20 cellular contexts compared by ENCODE assay signal in the genomic region with DNA sequence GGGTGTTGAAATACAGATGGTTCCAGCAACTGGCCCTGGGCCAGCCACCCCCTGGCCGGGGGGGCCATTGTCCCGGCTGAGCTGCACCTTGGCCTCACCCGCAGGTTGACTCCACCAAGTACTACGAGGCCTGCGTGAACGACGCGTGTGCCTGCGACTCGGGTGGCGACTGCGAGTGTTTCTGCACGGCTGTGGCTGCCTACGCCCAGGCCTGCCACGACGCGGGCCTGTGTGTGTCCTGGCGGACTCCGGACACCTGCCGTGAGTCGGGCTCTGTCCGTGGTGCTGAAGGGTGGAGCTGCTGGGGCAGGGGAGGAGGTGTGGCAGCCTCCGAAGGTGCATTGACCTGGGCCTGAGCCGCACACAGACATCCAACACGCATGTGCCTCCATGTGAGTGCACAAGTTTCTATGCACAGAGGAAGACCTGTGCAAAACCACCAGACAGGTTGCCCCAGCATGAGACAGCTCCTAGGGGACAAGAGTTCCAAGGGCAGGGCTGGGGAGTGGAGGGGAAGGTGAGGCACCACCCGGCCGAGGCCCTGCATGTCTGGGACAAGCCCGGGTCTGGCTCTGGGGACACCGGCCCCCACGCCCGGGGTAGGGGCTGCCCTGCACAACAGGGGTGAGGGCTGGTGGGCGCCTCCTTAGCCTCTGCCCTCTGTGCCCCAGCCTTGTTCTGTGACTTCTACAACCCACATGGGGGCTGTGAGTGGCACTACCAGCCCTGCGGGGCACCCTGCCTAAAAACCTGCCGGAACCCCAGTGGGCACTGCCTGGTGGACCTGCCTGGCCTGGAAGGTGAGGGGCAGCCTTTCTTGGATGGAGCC. TPM values are rescaled to one million over a fixed set of nuclear protein-coding genes. Genes with fewer than 3 reads are reported as not detected.
DNase-seq lines count a peak whose midpoint lies in the region; ATAC-seq, FAIRE-seq and TF ChIP-seq lines count a peak whose summit lies in the region.
"Had no signal": no experiment of that assay in that cellular context is flagged by ENCODE, and none has a peak within 500 bp of the region (broad histone marks: within the 10 kb centered on the region; RNA-seq: fewer than 3 reads in every experiment).

No MANE protein-coding gene starts in this region.

- DNase-seq in T47D (ENCODE audit: low read depth in 1 of 2, low spot score in 1 of 2) (peak; percentile 85 to 89), MCF 10A (ENCODE audit: unreplicated experiment) (no peak), WTC11 (ENCODE audit: low spot score) (peak; percentile 81), left lung (no peak), urothelium cell line (ENCODE audit: low spot score) (peak; percentile 49), dedifferentiated amniotic fluid mesenchymal stem cell (ENCODE audit: extremely low spot score) (no peak), smooth muscle cell (lab: John Stamatoyannopoulos, UW; ENCODE audit: unreplicated experiment) (no peak)
- DNase-seq: CD4-positive, CD25-positive, alpha-beta regulatory T cell; cerebellar nuclear complex; kidney glomerular epithelial cell; naive thymus-derived CD4-positive, alpha-beta T cell; NCI-H1092; retina; stimulated activated CD4-positive, alpha-beta T cell treated with anti-CD3 and anti-CD28 coated beads, Interleukin-2, amount 100 ng/mL, for 48 hours; WERI-Rb-1 had no signal

- H3K4me3 Mint-ChIP-seq in MCF 10A (ENCODE audit: unreplicated experiment) (no peak overlapping the region), WTC11 (no peak overlapping the region)
- H3K4me3 Mint-ChIP-seq: CD4-positive, CD25-positive, alpha-beta regulatory T cell; naive thymus-derived CD4-positive, alpha-beta T cell had no signal

- no peaks in the 10 kb centered on the region for H3K27me3 Mint-ChIP-seq in MCF 10A (ENCODE audit: insufficient read depth, unreplicated experiment)
- H3K27me3 Mint-ChIP-seq in WTC11 (ENCODE audit: low read depth): 0 out of 2 replicates have a peak, but pooled peaks cover 4% of the 10 kb centered on the region
- H3K27me3 Mint-ChIP-seq: CD4-positive, CD25-positive, alpha-beta regulatory T cell; naive thymus-derived CD4-positive, alpha-beta T cell had no signal

- no peaks in the 10 kb centered on the region for H3F3A ChIP-seq in smooth muscle cell (ENCODE audit: low read depth)

- H3K36me3 ChIP-seq in left lung (no peaks in the 10 kb centered on the region), smooth muscle cell (ENCODE audit: low read depth) (no peaks in the 10 kb centered on the region)
- H3K36me3 ChIP-seq: upper lobe of left lung, WERI-Rb-1 had no signal

- no TSS peak for BruUV-seq in MCF 10A (replicated peaks; lab: Mats Ljungman, UMichigan)

- CTCF ChIA-PET in MCF 10A (lab: Yijun Ruan, JAX) (no interaction called here), WTC11 (lab: Charles Lee) (no interaction called here)

- H3K4me1 Mint-ChIP-seq in MCF 10A (ENCODE audit: insufficient read depth, unreplicated experiment) (no peaks in the 10 kb centered on the region), WTC11 (no peaks in the 10 kb centered on the region)
- H3K4me1 Mint-ChIP-seq: CD4-positive, CD25-positive, alpha-beta regulatory T cell; naive thymus-derived CD4-positive, alpha-beta T cell had no signal

- H3K27ac Mint-ChIP-seq in MCF 10A (ENCODE audit: low read depth, unreplicated experiment): no peak overlapping the region
- H3K27ac Mint-ChIP-seq in WTC11: no peak overlapping the region
- H3K27ac Mint-ChIP-seq: CD4-positive, CD25-positive, alpha-beta regulatory T cell had no signal

- no peak overlapping the region for H3K9ac ChIP-seq in smooth muscle cell (ENCODE audit: low read depth)

- H3K27ac ChIP-seq in left lung: no peak overlapping the region
- no peak overlapping the region for H3K27ac ChIP-seq in smooth muscle cell (ENCODE audit: low read depth)
- H3K27ac ChIP-seq: epithelial cell of prostate, upper lobe of left lung, WERI-Rb-1 had no signal

- no peak overlapping the region for H3K4me3 ChIP-seq in left lung
- no peak overlapping the region for H3K4me3 ChIP-seq in smooth muscle cell
- H3K4me3 ChIP-seq: upper lobe of left lung had no signal

- no peaks in the 10 kb centered on the region for H4K20me1 ChIP-seq in smooth muscle cell (ENCODE audit: low read depth)

- no peaks in the 10 kb centered on the region for H3K4me1 ChIP-seq in left lung
- no peaks in the 10 kb centered on the region for H3K4me1 ChIP-seq in smooth muscle cell (ENCODE audit: low read depth)
- H3K4me1 ChIP-seq: upper lobe of left lung had no signal

- POLR2A ChIA-PET in MCF 10A (lab: Yijun Ruan, JAX): no interaction called here
- POLR2A ChIA-PET in WTC11 (lab: Charles Lee): no interaction called here

- ATAC-seq in WTC11 (peak; percentile 80), left lung (peak; percentile 74), GM19467 (IDR thresholded peaks at IDR 0.05; ENCODE audit: unreplicated experiment) (no peak)
- ATAC-seq: naive thymus-derived CD4-positive, alpha-beta T cell had no signal

- H3K9me3 ChIP-seq in left lung (peaks cover 0 to 11% of the 10 kb centered on the region in 2 donors), smooth muscle cell (replicated peaks; ENCODE audit: low read depth) (no peaks in the 10 kb centered on the region)
- H3K9me3 ChIP-seq: upper lobe of left lung had no signal

- H2AFZ ChIP-seq in smooth muscle cell (ENCODE audit: low read depth): no peak overlapping the region

- H3K27me3 ChIP-seq in left lung (no peaks in the 10 kb centered on the region), smooth muscle cell (ENCODE audit: low read depth) (no peaks in the 10 kb centered on the region)
- H3K27me3 ChIP-seq: upper lobe of left lung had no signal

- no peaks in the 10 kb centered on the region for H3K79me2 ChIP-seq in smooth muscle cell (ENCODE audit: low read depth)

- H3K4me2 ChIP-seq in smooth muscle cell: no peak overlapping the region

- in situ Hi-C loops in T47D (cut with HindIII; ENCODE audit: low pct_unique_long_range_greater_than_20kb, low sequenced_read_pairs): no loop called here

- no peak for FAIRE-seq in urothelium cell line (lab: Jason Lieb, UNC)
- FAIRE-seq: G401.6 had no signal

- 76% methylated on average over 34 of the region's 34 CpGs for WGBS in smooth muscle cell (ENCODE audit: low lambda C conversion rate)

- no peaks in the 10 kb centered on the region for H3K9me3 Mint-ChIP-seq in MCF 10A (ENCODE audit: unreplicated experiment)
- H3K9me3 Mint-ChIP-seq in WTC11: peaks cover 15% of the 10 kb centered on the region

- TF ChIP-seq CTCF in MCF 10A (IDR thresholded peaks at IDR 0.05; ENCODE audit: unreplicated experiment): no peak
- TF ChIP-seq CTCF in WTC11 (IDR thresholded peaks at IDR 0.05): no peak
- no peak for TF ChIP-seq CTCF in left lung (IDR thresholded peaks at IDR 0.05)
- no peak for TF ChIP-seq CTCF in smooth muscle cell (IDR thresholded peaks at IDR 0.05; ENCODE audit: borderline replicate concordance, insufficient read depth, poor library complexity, severe bottlenecking)

- intact Hi-C loops in MCF 10A (cut with micrococcal nuclease) (no loop called here), left lung (cut with DNase I) (no loop called here)

- H3K36me3 Mint-ChIP-seq in MCF 10A (ENCODE audit: insufficient read depth, unreplicated experiment) (no peaks in the 10 kb centered on the region), WTC11 (peaks cover 10% of the 10 kb centered on the region)
- H3K36me3 Mint-ChIP-seq: CD4-positive, CD25-positive, alpha-beta regulatory T cell; naive thymus-derived CD4-positive, alpha-beta T cell had no signal

TF ChIP-seq in WTC11, 78 proteins besides CTCF, POLR2A, EP300 and RAD21 (continues in another document):
- TF ChIP-seq, protein P1, sequence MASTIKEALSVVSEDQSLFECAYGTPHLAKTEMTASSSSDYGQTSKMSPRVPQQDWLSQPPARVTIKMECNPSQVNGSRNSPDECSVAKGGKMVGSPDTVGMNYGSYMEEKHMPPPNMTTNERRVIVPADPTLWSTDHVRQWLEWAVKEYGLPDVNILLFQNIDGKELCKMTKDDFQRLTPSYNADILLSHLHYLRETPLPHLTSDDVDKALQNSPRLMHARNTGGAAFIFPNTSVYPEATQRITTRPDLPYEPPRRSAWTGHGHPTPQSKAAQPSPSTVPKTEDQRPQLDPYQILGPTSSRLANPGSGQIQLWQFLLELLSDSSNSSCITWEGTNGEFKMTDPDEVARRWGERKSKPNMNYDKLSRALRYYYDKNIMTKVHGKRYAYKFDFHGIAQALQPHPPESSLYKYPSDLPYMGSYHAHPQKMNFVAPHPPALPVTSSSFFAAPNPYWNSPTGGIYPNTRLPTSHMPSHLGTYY (CRISPR knock-in tag; IDR thresholded peaks at IDR 0.05): no peak
- TF ChIP-seq ZNF219 (CRISPR knock-in tag; IDR thresholded peaks at IDR 0.05; ENCODE audit: borderline replicate concordance): peak; percentile 72; the same call in 1 of the 2 replicates
- TF ChIP-seq, protein P2, sequence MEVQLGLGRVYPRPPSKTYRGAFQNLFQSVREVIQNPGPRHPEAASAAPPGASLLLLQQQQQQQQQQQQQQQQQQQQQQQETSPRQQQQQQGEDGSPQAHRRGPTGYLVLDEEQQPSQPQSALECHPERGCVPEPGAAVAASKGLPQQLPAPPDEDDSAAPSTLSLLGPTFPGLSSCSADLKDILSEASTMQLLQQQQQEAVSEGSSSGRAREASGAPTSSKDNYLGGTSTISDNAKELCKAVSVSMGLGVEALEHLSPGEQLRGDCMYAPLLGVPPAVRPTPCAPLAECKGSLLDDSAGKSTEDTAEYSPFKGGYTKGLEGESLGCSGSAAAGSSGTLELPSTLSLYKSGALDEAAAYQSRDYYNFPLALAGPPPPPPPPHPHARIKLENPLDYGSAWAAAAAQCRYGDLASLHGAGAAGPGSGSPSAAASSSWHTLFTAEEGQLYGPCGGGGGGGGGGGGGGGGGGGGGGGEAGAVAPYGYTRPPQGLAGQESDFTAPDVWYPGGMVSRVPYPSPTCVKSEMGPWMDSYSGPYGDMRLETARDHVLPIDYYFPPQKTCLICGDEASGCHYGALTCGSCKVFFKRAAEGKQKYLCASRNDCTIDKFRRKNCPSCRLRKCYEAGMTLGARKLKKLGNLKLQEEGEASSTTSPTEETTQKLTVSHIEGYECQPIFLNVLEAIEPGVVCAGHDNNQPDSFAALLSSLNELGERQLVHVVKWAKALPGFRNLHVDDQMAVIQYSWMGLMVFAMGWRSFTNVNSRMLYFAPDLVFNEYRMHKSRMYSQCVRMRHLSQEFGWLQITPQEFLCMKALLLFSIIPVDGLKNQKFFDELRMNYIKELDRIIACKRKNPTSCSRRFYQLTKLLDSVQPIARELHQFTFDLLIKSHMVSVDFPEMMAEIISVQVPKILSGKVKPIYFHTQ (CRISPR knock-in tag; IDR thresholded peaks at IDR 0.05): no peak
- TF ChIP-seq TEAD4 (CRISPR knock-in tag; IDR thresholded peaks at IDR 0.05): no peak

RNA-seq across cellular contexts. Expression of a gene that starts 16.1 kb away (rescaled TPM):
- total RNA-seq in MCF 10A (2022) (not detected in 2 replicates), WTC11 (2021) (0.69 to 1.6 TPM (median 1.6 TPM) in 3 replicates), left lung (10 to 100 TPM in 1 of 2 donors, under 1 TPM in 1; 0.06 to 33.4 TPM), smooth muscle cell (not detected in 2 replicates)
- 0.15 TPM in 1 of 2 replicates, not detected in the other for polyA plus RNA-seq in smooth muscle cell
- total RNA-seq: A673; CD4-positive, CD25-positive, alpha-beta regulatory T cell; naive thymus-derived CD4-positive, alpha-beta T cell had no signal
- polyA plus RNA-seq: CD4-positive, CD25-positive, alpha-beta regulatory T cell; naive thymus-derived CD4-positive, alpha-beta T cell had no signal

Comparison
In these comparisons a context has a peak if more than half of its experiments do, and no peak if none do; other contexts are left out.
1. DNase-seq: peak in T47D (2 of 2), WTC11 (single experiment) and urothelium cell line (single experiment); none in MCF 10A (single experiment), left lung (0 of 2), dedifferentiated amniotic fluid mesenchymal stem cell (single experiment) and smooth muscle cell (single experiment).